8 cellular contexts compared by ENCODE assay signal in genomic region chr1:155860939-155861496, GRCh38. TPM values are rescaled to one million over a fixed set of nuclear protein-coding genes. Genes with fewer than 3 reads are reported as not detected.
DNase-seq lines count a peak whose midpoint lies in the region; ATAC-seq and TF ChIP-seq lines count a peak whose summit lies in the region.

No MANE protein-coding gene starts in this region.

- peaks cover 11% of the 10 kb centered on the region for H3F3A ChIP-seq in OCI-LY1 (ENCODE audit: insufficient read depth, low read length)

- no peak overlapping the region for H2AFZ ChIP-seq in OCI-LY1 (ENCODE audit: low read length)

- 63 to 68% methylated on average over 2 of the region's 2 CpGs for WGBS in esophagus squamous epithelium, 2 donors
- WGBS in sigmoid colon, 2 donors: 77 to 81% methylated on average over 2 of the region's 2 CpGs

- H3K9me2 ChIP-seq in OCI-LY1 (ENCODE audit: low read depth, low read length): no peaks in the 10 kb centered on the region

- ATAC-seq in GM21423 (IDR thresholded peaks at IDR 0.05; ENCODE audit: unreplicated experiment): no peak
- ATAC-seq in esophagus mucosa: no peak

- no peaks in the 10 kb centered on the region for H3K27me3 ChIP-seq in GM06990 (replicated peaks; ENCODE audit: control insufficient read depth, insufficient read depth, low read length)
- no peaks in the 10 kb centered on the region for H3K27me3 ChIP-seq in OCI-LY1 (ENCODE audit: insufficient read depth, low read length)
- H3K27me3 ChIP-seq in esophagus squamous epithelium: peaks cover 0 to 9% (median 0%) of the 10 kb centered on the region in 4 donors
- H3K27me3 ChIP-seq in sigmoid colon: no peaks in the 10 kb centered on the region

- DNase-seq in GM06990 (ENCODE audit: extremely low read depth, insufficient read length): no peak
- no peak for DNase-seq in esophagus squamous epithelium (lab: John Stamatoyannopoulos, UW)
- DNase-seq in sigmoid colon: no peak
- no peak for DNase-seq in occipital lobe (lab: John Stamatoyannopoulos, UW)
- DNase-seq in NCI-H2081 treated with DMSO at 0.1 percent for 48 hours (lab: John Stamatoyannopoulos, UW): no peak

- H3K36me3 ChIP-seq in GM06990 (ENCODE audit: control insufficient read depth, insufficient read depth, low read length): no peaks in the 10 kb centered on the region
- no peaks in the 10 kb centered on the region for H3K36me3 ChIP-seq in OCI-LY1 (ENCODE audit: insufficient read depth, low read length)
- no peaks in the 10 kb centered on the region for H3K36me3 ChIP-seq in esophagus squamous epithelium
- no peaks in the 10 kb centered on the region for H3K36me3 ChIP-seq in sigmoid colon

- TF ChIP-seq POLR2A in esophagus squamous epithelium (IDR thresholded peaks at IDR 0.05) (no peak), sigmoid colon (IDR thresholded peaks at IDR 0.05) (no peak)

- peak overlapping the region; percentile 73 for H3K4me3 ChIP-seq in GM06990 (replicated peaks; ENCODE audit: low read depth, low read length)
- H3K4me3 ChIP-seq in OCI-LY1 (ENCODE audit: low read depth, low read length, poor library complexity, severe bottlenecking): peak overlapping the region; percentile 55
- H3K4me3 ChIP-seq in esophagus squamous epithelium: peak overlapping the region in 3 of 4 donors; percentile 46 to 65 (median 52)
- peak overlapping the region in 3 of 4 donors; percentile 48 to 52 (median 49) for H3K4me3 ChIP-seq in sigmoid colon

- peaks cover 9% of the 10 kb centered on the region for H3K79me2 ChIP-seq in OCI-LY1 (ENCODE audit: insufficient read depth, low read length)

- intact Hi-C loops in esophagus squamous epithelium (cut with DNase I): no loop called here
- intact Hi-C loops in sigmoid colon (cut with DNase I): loop anchor here (2.0 kb wide), 1 partner anchor 122 kb away; no protein-coding TSS in a partner anchor

- H3K9me3 ChIP-seq in OCI-LY1 (ENCODE audit: low read length): no peaks in the 10 kb centered on the region
- H3K9me3 ChIP-seq in esophagus squamous epithelium: no peaks in the 10 kb centered on the region
- H3K9me3 ChIP-seq in sigmoid colon: no peaks in the 10 kb centered on the region

- H4K20me1 ChIP-seq in OCI-LY1 (ENCODE audit: insufficient read depth, low read length): no peaks in the 10 kb centered on the region

- peaks cover 39% of the 10 kb centered on the region for H3K4me1 ChIP-seq in OCI-LY1 (ENCODE audit: insufficient read depth, low read length, severe bottlenecking)
- peaks cover 9 to 42% (median 14%) of the 10 kb centered on the region in 3 donors for H3K4me1 ChIP-seq in esophagus squamous epithelium
- peaks cover 0 to 31% (median 25%) of the 10 kb centered on the region in 4 donors for H3K4me1 ChIP-seq in sigmoid colon

- H3K4me2 ChIP-seq in OCI-LY1 (ENCODE audit: low read length): peak overlapping the region; percentile 74

- no peak for TF ChIP-seq CTCF in GM06990 (IDR thresholded peaks at IDR 0.05; ENCODE audit: insufficient read depth, low read length, poor library complexity, severe bottlenecking)
- no peak for TF ChIP-seq CTCF in OCI-LY1 (IDR thresholded peaks at IDR 0.05; ENCODE audit: low read length)
- no peak for TF ChIP-seq CTCF in esophagus squamous epithelium (IDR thresholded peaks at IDR 0.05)
- TF ChIP-seq CTCF in sigmoid colon (IDR thresholded peaks at IDR 0.05): no peak

- TF ChIP-seq EP300 in sigmoid colon (IDR thresholded peaks at IDR 0.05): no peak

- H3K27ac ChIP-seq in OCI-LY1 (ENCODE audit: low read depth, low read length, poor library complexity, severe bottlenecking) (peak overlapping the region; percentile 28), esophagus squamous epithelium (peak overlapping the region; percentile 46 to 92 (median 89)), sigmoid colon (peak overlapping the region; percentile 86 to 95 (median 88))

- peak overlapping the region; percentile 48 for H3K9ac ChIP-seq in OCI-LY1 (ENCODE audit: low read length)

RNA-seq across cellular contexts. Expression of gene SYT11, which starts 1.7 kb away (rescaled TPM):
- total RNA-seq in esophagus squamous epithelium (1 to 10 TPM in 3 of 4 donors, under 1 TPM in 1; 0.87 to 5.3 (median 2.7) TPM), sigmoid colon (10 to 100 TPM; 14.0 to 29.1 (median 21.3) TPM), occipital lobe (188 TPM), esophagus mucosa (0.76 TPM)
- polyA plus RNA-seq in sigmoid colon: 1 to 10 TPM in 2 of 3 donors, under 1 TPM in 1; under 0.01 to 8.4 (median 1.2) TPM

RNA-seq across cellular contexts. Expression of gene GON4L, which starts 4.0 kb away (rescaled TPM):
- total RNA-seq in esophagus squamous epithelium (10 to 100 TPM; 12.2 to 32.8 (median 18.7) TPM), sigmoid colon (10 to 100 TPM; 25.7 to 45.7 (median 36.4) TPM), occipital lobe (35.1 TPM), esophagus mucosa (25.9 TPM)
- polyA plus RNA-seq in sigmoid colon: 10 to 100 TPM in 1 of 3 donors, 1 to 10 TPM in 2; 3.5 to 24.7 (median 7.2) TPM

RNA-seq across cellular contexts. Expression of gene RIT1, which starts 50.1 kb away (rescaled TPM):
- total RNA-seq in esophagus squamous epithelium (10 to 100 TPM; 35.3 to 55.4 (median 42.6) TPM), sigmoid colon (10 to 100 TPM; 16.6 to 23.2 (median 20.7) TPM), occipital lobe (32.0 TPM), esophagus mucosa (35.7 TPM)
- polyA plus RNA-seq in sigmoid colon: 10 to 100 TPM; 13.1 to 15.0 (median 13.8) TPM

Comparison
In these comparisons a context has a peak if more than half of its experiments do, and no peak if none do; other contexts are left out.
1. H3K27ac ChIP-seq: peak in every context shown above with its lines; median percentile 89 in esophagus squamous epithelium; 88 in sigmoid colon; 28 in OCI-LY1.